Comparison of ENCODE assay signal across 8 cellular contexts in genomic region chr5:138653502-138653901, GRCh38.
DNase-seq lines count a peak whose midpoint lies in the region; ATAC-seq and TF ChIP-seq lines count a peak whose summit lies in the region.

No MANE protein-coding gene starts in this region.

- no peak overlapping the region for H2BK15ac ChIP-seq in IMR-90 (ENCODE audit: low read depth, low read length)

- H2AFZ ChIP-seq in IMR-90 (replicated peaks; ENCODE audit: low read length, poor library complexity), result no peak overlapping the region

- H3K9me1 ChIP-seq in IMR-90 (ENCODE audit: insufficient read depth, low read length), result no peaks in the 10 kb centered on the region

- no peak overlapping the region for H3K4ac ChIP-seq in IMR-90 (ENCODE audit: low read depth, low read length)

- no peak overlapping the region for H2AK9ac ChIP-seq in IMR-90 (replicated peaks; ENCODE audit: low read depth, low read length, poor library complexity)

- DNase-seq in NCI-H748 (lab: John Stamatoyannopoulos, UW; ENCODE audit: unreplicated experiment), result peak; percentile 27
- DNase-seq in NCI-H748 treated with DMSO at 0.1 percent for 48 hours (lab: John Stamatoyannopoulos, UW), result no peak
- DNase-seq in IMR-90, result peak; percentile 35
- DNase-seq in astrocyte of the spinal cord (ENCODE audit: low read depth, low spot score), result no peak
- peak; percentile 66 for DNase-seq in medulla oblongata (ENCODE audit: extremely low spot score)
- no peak for DNase-seq in cerebellar nuclear complex (lab: John Stamatoyannopoulos, UW)

- CTCF ChIA-PET in IMR-90 (lab: Yijun Ruan, JAX), result interaction anchor here (0.8 to 1.2 kb wide), 2 partner anchors 11 to 620 kb away, joined by 3 read pairs; no protein-coding TSS in a partner anchor

- 100% methylated on average over 1 of the region's 4 CpGs; no CpG with 5 or more reads in 1 of the 2 experiments for WGBS in IMR-90 (ENCODE audit: extremely low coverage in 2 of 2, insufficient read length in 1 of 2), 2 experiments

- H2AK5ac ChIP-seq in IMR-90 (ENCODE audit: low read depth, low read length), result no peak overlapping the region

- H4K8ac ChIP-seq in IMR-90 (ENCODE audit: low read depth in 2 of 2, low read length in 2 of 2), result no peak overlapping the region

- TF ChIP-seq RAD21 in IMR-90 (IDR thresholded peaks at IDR 0.05; ENCODE audit: low read length), result peak; percentile 44

- no peak overlapping the region for H3K14ac ChIP-seq in IMR-90 (replicated peaks; ENCODE audit: low read depth, low read length)

- peaks cover 4% of the 10 kb centered on the region; the same call in 1 of the 2 replicates for H4K20me1 ChIP-seq in IMR-90 (ENCODE audit: insufficient read depth, low read length)

- no peak overlapping the region for H2BK5ac ChIP-seq in IMR-90 (ENCODE audit: low read depth, low read length, poor library complexity, severe bottlenecking)

- TF ChIP-seq POLR2A in IMR-90 (IDR thresholded peaks at IDR 0.05; ENCODE audit: low read depth, low read length), result no peak

- H3K9me3 ChIP-seq in IMR-90 (ENCODE audit: control insufficient read depth, insufficient read depth, low read length), result no peaks in the 10 kb centered on the region

- H3K27ac ChIP-seq in IMR-90 (ENCODE audit: insufficient read depth, low read length), result no peak overlapping the region

- no peaks in the 10 kb centered on the region for H3K79me1 ChIP-seq in IMR-90 (ENCODE audit: low read depth in 1 of 2, low read length in 2 of 2)

- TF ChIP-seq CTCF in IMR-90 (conservative IDR thresholded peaks at IDR 0.05; ENCODE audit: low read depth, low read length) (peak; percentile 42), astrocyte of the spinal cord (IDR thresholded peaks at IDR 0.05; ENCODE audit: low read depth, low read length) (peak; percentile 46)

- H3K23ac ChIP-seq in IMR-90 (ENCODE audit: low read depth, low read length), result no peak overlapping the region

- no peak overlapping the region for H4K5ac ChIP-seq in IMR-90 (ENCODE audit: low read depth, low read length)

- dilution Hi-C loops in IMR-90 (cut with HindIII; ENCODE audit: low sequenced_read_pairs, unreplicated experiment), result no loop called here

- intact Hi-C loops in IMR-90 (cut with micrococcal nuclease), result no loop called here

- H3K4me2 ChIP-seq in IMR-90 (ENCODE audit: low read depth, low read length), result no peak overlapping the region

- no peak overlapping the region for H2BK120ac ChIP-seq in IMR-90 (ENCODE audit: low read depth, low read length)

- POLR2A ChIA-PET in IMR-90 (lab: Charles Lee; ENCODE audit: unreplicated experiment), result no interaction called here

- BruUV-seq in IMR-90 (replicated peaks; lab: Mats Ljungman, UMichigan), result no TSS peak

- H3K4me1 ChIP-seq in IMR-90 (ENCODE audit: control insufficient read depth, insufficient read depth, low read length), result peaks cover 5% of the 10 kb centered on the region; the same call in 1 of the 2 replicates

- H3K36me3 ChIP-seq in IMR-90 (ENCODE audit: control insufficient read depth, insufficient read depth, low read length), result no peaks in the 10 kb centered on the region

- no peak overlapping the region for H3K56ac ChIP-seq in IMR-90 (ENCODE audit: extremely low read depth, insufficient read depth, low read length)

- peaks cover 43% of the 10 kb centered on the region for H3K27me3 ChIP-seq in IMR-90 (ENCODE audit: control insufficient read depth, insufficient read depth, low read length)

- H3K18ac ChIP-seq in IMR-90 (ENCODE audit: low read depth, low read length), result no peak overlapping the region

- H3K4me3 ChIP-seq in IMR-90 (ENCODE audit: insufficient read depth, low read depth, low read length) (no peak overlapping the region), astrocyte of the spinal cord (ENCODE audit: low read depth, low read length) (no peak overlapping the region)

- ATAC-seq in IMR-90 (ENCODE audit: low read depth) (peak; percentile 66), GM19351 (IDR thresholded peaks at IDR 0.05; ENCODE audit: unreplicated experiment) (no peak), GM18858 (IDR thresholded peaks at IDR 0.05; ENCODE audit: unreplicated experiment) (no peak)

- no peak overlapping the region for H2BK20ac ChIP-seq in IMR-90 (ENCODE audit: low read depth, low read length)

- no peak overlapping the region for H3K9ac ChIP-seq in IMR-90 (ENCODE audit: low read depth, low read length)

- no peak overlapping the region for H4K91ac ChIP-seq in IMR-90 (ENCODE audit: insufficient read depth, low read depth, low read length)

- in situ Hi-C loops in IMR-90 (cut with MboI; ENCODE audit: low sequenced_read_pairs), result no loop called here
- in situ Hi-C loops in astrocyte of the spinal cord (cut with HindIII; ENCODE audit: low sequenced_read_pairs), result no loop called here

TF ChIP-seq in IMR-90, 13 proteins besides CTCF, POLR2A, EP300 and RAD21:
- TF ChIP-seq CHD1 (IDR thresholded peaks at IDR 0.05; ENCODE audit: low read depth, low read length) (no peak), FOS (IDR thresholded peaks at IDR 0.05; ENCODE audit: low read depth, low read length) (no peak), MAFK (IDR thresholded peaks at IDR 0.05; ENCODE audit: low read depth, low read length) (no peak), CEBPB (IDR thresholded peaks at IDR 0.05; ENCODE audit: low read depth, low read length) (no peak), MXI1 (IDR thresholded peaks at IDR 0.05; ENCODE audit: borderline replicate concordance, low read depth, low read length) (no peak), RCOR1 (IDR thresholded peaks at IDR 0.05; ENCODE audit: insufficient replicate concordance, low read length) (no peak), SMC3 (IDR thresholded peaks at IDR 0.05; ENCODE audit: low read depth, low read length) (no peak), NFE2L2 (IDR thresholded peaks at IDR 0.05; ENCODE audit: low read depth, low read length) (no peak), RFX5 (IDR thresholded peaks at IDR 0.05; ENCODE audit: low read depth, low read length) (no peak), MAZ (IDR thresholded peaks at IDR 0.05; ENCODE audit: borderline replicate concordance, low read depth, low read length) (no peak), BHLHE40 (IDR thresholded peaks at IDR 0.05; ENCODE audit: low read depth, low read length) (no peak)
- TF ChIP-seq, protein P1, sequence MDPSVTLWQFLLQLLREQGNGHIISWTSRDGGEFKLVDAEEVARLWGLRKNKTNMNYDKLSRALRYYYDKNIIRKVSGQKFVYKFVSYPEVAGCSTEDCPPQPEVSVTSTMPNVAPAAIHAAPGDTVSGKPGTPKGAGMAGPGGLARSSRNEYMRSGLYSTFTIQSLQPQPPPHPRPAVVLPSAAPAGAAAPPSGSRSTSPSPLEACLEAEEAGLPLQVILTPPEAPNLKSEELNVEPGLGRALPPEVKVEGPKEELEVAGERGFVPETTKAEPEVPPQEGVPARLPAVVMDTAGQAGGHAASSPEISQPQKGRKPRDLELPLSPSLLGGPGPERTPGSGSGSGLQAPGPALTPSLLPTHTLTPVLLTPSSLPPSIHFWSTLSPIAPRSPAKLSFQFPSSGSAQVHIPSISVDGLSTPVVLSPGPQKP (IDR thresholded peaks at IDR 0.05; ENCODE audit: borderline replicate concordance, low read depth, low read length), result no peak
- TF ChIP-seq, protein P2, sequence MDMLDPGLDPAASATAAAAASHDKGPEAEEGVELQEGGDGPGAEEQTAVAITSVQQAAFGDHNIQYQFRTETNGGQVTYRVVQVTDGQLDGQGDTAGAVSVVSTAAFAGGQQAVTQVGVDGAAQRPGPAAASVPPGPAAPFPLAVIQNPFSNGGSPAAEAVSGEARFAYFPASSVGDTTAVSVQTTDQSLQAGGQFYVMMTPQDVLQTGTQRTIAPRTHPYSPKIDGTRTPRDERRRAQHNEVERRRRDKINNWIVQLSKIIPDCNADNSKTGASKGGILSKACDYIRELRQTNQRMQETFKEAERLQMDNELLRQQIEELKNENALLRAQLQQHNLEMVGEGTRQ (IDR thresholded peaks at IDR 0.05; ENCODE audit: low read depth, low read length), result no peak
TF ChIP-seq in IMR-90: peak in this region for 0.

Comparison
In these comparisons a context has a peak if more than half of its experiments do, and no peak if none do; other contexts are left out.
1. DNase-seq: peak in NCI-H748 (single experiment), IMR-90 (single experiment) and medulla oblongata (single experiment); none in NCI-H748 treated with DMSO at 0.1 percent for 48 hours (single experiment), astrocyte of the spinal cord (single experiment) and cerebellar nuclear complex (0 of 2).